Comparison of ENCODE assay signal across 1 cellular context in genomic region chr3:73254062-73254461, GRCh38.
TF ChIP-seq lines count a peak whose summit lies in the region.

No MANE protein-coding gene starts in this region.

TF ChIP-seq in GM23338, 12 proteins besides CTCF, POLR2A, EP300 and RAD21 (continued from another document):
- no peak for TF ChIP-seq ZNF462 (CRISPR knock-in tag; IDR thresholded peaks at IDR 0.05)
- no peak for TF ChIP-seq POLR2AphosphoS5 (IDR thresholded peaks at IDR 0.05; ENCODE audit: low read depth)
- no peak for TF ChIP-seq ZNF114 (CRISPR knock-in tag; IDR thresholded peaks at IDR 0.05)
- TF ChIP-seq STAT1 (IDR thresholded peaks at IDR 0.05; ENCODE audit: unreplicated experiment) = no peak
- no peak for TF ChIP-seq EZH2 (IDR thresholded peaks at IDR 0.05; ENCODE audit: low read depth, unreplicated experiment)
- TF ChIP-seq JUNB (IDR thresholded peaks at IDR 0.05; ENCODE audit: unreplicated experiment) = no peak
- TF ChIP-seq CREB1 (CRISPR knock-in tag; IDR thresholded peaks at IDR 0.05; ENCODE audit: low read depth) = no peak
